11 cellular contexts compared by ENCODE assay signal in the genomic region with DNA sequence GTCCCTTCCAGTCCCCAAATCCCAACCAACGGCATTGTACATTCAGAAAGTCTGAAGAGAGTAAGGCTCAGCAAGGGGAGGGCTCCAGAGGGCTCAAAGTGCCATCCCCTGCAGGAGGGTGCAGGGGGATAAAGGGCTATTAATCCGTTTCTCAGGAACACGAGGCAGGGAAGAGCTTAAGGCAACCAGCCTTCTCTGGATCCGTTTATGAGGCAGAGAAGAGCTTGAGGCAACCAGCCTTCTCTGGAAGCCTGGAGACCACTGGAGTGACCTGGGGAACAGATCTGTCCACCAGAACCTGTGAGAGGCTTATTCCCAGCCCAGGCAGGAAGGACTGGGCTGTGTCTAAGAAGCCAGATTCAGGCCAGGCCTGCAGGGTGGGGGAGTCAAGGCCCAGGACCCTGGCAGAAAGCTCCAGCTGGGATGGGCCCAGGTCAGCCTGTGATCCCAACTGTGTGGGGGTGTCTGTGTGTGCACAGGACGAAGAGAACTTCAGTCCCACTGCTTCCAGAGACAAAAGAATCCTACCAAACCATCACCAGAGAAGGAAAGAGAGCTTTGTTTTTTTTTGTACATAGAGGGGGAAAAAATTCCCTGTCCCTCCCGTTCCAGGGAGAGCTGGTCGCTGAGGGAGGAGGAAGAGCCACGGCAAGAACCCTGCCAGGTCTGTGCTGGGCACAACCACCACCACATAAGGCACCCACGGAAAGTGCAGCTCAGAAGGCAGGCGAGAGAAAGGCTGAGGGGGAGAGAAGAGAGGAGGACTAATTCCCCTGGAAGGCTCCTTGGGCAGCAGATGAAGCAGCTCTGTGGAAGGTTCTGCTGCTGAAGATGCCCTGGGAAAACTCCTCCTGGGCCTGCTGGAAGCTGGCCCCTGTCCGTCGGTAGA. TPM values are rescaled to one million over a fixed set of nuclear protein-coding genes. Genes with fewer than 3 reads are reported as not detected.
DNase-seq lines count a peak whose midpoint lies in the region; FAIRE-seq and TF ChIP-seq lines count a peak whose summit lies in the region.
"Had no signal": no experiment of that assay in that cellular context is flagged by ENCODE, and none has a peak within 500 bp of the region (broad histone marks: within the 10 kb centered on the region; RNA-seq: fewer than 3 reads in every experiment).

No MANE protein-coding gene starts in this region.

- no peaks in the 10 kb centered on the region for H3K9me2 ChIP-seq in OCI-LY1 (ENCODE audit: low read depth, low read length)

- WGBS in sigmoid colon, 2 donors: 70 to 71% methylated on average over 12 of the region's 12 CpGs

- TF ChIP-seq POLR2A in sigmoid colon (IDR thresholded peaks at IDR 0.05): no peak

- no peaks in the 10 kb centered on the region for H3K27me3 ChIP-seq in OCI-LY1 (ENCODE audit: insufficient read depth, low read length)
- H3K27me3 ChIP-seq in effector memory CD4-positive, alpha-beta T cell (replicated peaks; ENCODE audit: control insufficient read depth, insufficient read depth, low read length, poor library complexity, severe bottlenecking): no peaks in the 10 kb centered on the region
- no peaks in the 10 kb centered on the region for H3K27me3 ChIP-seq in sigmoid colon
- H3K27me3 ChIP-seq in SJCRH30: no peaks in the 10 kb centered on the region

- peak overlapping the region; percentile 5; the same call in 1 of the 2 replicates for H3K9ac ChIP-seq in OCI-LY1 (ENCODE audit: low read length)

- H3K9me3 ChIP-seq in OCI-LY1 (ENCODE audit: low read length) (no peaks in the 10 kb centered on the region), sigmoid colon (no peaks in the 10 kb centered on the region), SJCRH30 (replicated peaks) (no peaks in the 10 kb centered on the region)
- H3K9me3 ChIP-seq in effector memory CD4-positive, alpha-beta T cell (ENCODE audit: control insufficient read depth, low read length): no peaks in the 10 kb centered on the region

- H3K36me3 ChIP-seq in OCI-LY1 (ENCODE audit: insufficient read depth, low read length): peaks cover 33% of the 10 kb centered on the region
- H3K36me3 ChIP-seq in effector memory CD4-positive, alpha-beta T cell (ENCODE audit: control insufficient read depth, insufficient read depth, low read length): peaks cover 29% of the 10 kb centered on the region
- H3K36me3 ChIP-seq in sigmoid colon: peaks cover 0 to 62% (median 25%) of the 10 kb centered on the region in 4 donors
- H3K36me3 ChIP-seq in SJCRH30: peaks cover 9% of the 10 kb centered on the region; the same call in 1 of the 2 replicates

- H3K79me2 ChIP-seq in OCI-LY1 (ENCODE audit: insufficient read depth, low read length): no peaks in the 10 kb centered on the region

- no peak overlapping the region; the same call in 1 of the 2 replicates for H3K4me2 ChIP-seq in OCI-LY1 (ENCODE audit: low read length)

- no peaks in the 10 kb centered on the region for H4K20me1 ChIP-seq in OCI-LY1 (ENCODE audit: insufficient read depth, low read length)

- H2AFZ ChIP-seq in OCI-LY1 (ENCODE audit: low read length): no peak overlapping the region

- peaks cover 51% of the 10 kb centered on the region for H3K4me1 ChIP-seq in OCI-LY1 (ENCODE audit: insufficient read depth, low read length, severe bottlenecking)
- H3K4me1 ChIP-seq in effector memory CD4-positive, alpha-beta T cell (ENCODE audit: control insufficient read depth, insufficient read depth, low read length, poor library complexity, severe bottlenecking): peaks cover 38% of the 10 kb centered on the region
- peaks cover 0 to 32% (median 23%) of the 10 kb centered on the region in 4 donors for H3K4me1 ChIP-seq in sigmoid colon
- peaks cover 5% of the 10 kb centered on the region; the same call in 1 of the 2 replicates for H3K4me1 ChIP-seq in SJCRH30

- TF ChIP-seq CTCF in D721Med (IDR thresholded peaks at IDR 0.05; ENCODE audit: insufficient read depth, missing control alignments): no peak
- peak; percentile 37; the same call in 1 of the 2 replicates for TF ChIP-seq CTCF in OCI-LY1 (IDR thresholded peaks at IDR 0.05; ENCODE audit: low read length)
- no peak for TF ChIP-seq CTCF in sigmoid colon (IDR thresholded peaks at IDR 0.05)

- intact Hi-C loops in sigmoid colon (cut with DNase I): loop anchor here (5.0 kb wide), 2 partner anchors 98 to 113 kb away; a partner anchor contains a TSS

- H3K4me3 ChIP-seq in OCI-LY1 (ENCODE audit: low read depth, low read length, poor library complexity, severe bottlenecking): no peak overlapping the region
- H3K4me3 ChIP-seq in effector memory CD4-positive, alpha-beta T cell (ENCODE audit: insufficient read depth, low read depth, low read length, poor library complexity, severe bottlenecking): no peak overlapping the region
- H3K4me3 ChIP-seq in sigmoid colon: no peak overlapping the region
- no peak overlapping the region for H3K4me3 ChIP-seq in SJCRH30

- no peak for TF ChIP-seq EP300 in sigmoid colon (IDR thresholded peaks at IDR 0.05)

- DNase-seq in D721Med (ENCODE audit: insufficient read length, low spot score) (peak; percentile 85), sigmoid colon (no peak), DMS 273 treated with DMSO at 0.1 percent for 48 hours (lab: John Stamatoyannopoulos, UW) (no peak), GM19239 (ENCODE audit: insufficient read length, low spot score) (no peak), SJCRH30 (no peak), COLO668 (lab: John Stamatoyannopoulos, UW; ENCODE audit: unreplicated experiment) (no peak)
- DNase-seq in effector memory CD4-positive, alpha-beta T cell: no peak

- no peak for FAIRE-seq in D721Med (lab: Jason Lieb, UNC)
- no peak for FAIRE-seq in GM19239 (lab: Jason Lieb, UNC)
- FAIRE-seq: urothelium cell line had no signal

- no peaks in the 10 kb centered on the region for H3F3A ChIP-seq in OCI-LY1 (ENCODE audit: insufficient read depth, low read length)

- peak overlapping the region; percentile 67 for H3K27ac ChIP-seq in OCI-LY1 (ENCODE audit: low read depth, low read length, poor library complexity, severe bottlenecking)
- peak overlapping the region; percentile 73 for H3K27ac ChIP-seq in effector memory CD4-positive, alpha-beta T cell (ENCODE audit: insufficient read depth, low read length, poor library complexity, severe bottlenecking)
- peak overlapping the region; percentile 23 to 88 (median 85) for H3K27ac ChIP-seq in sigmoid colon
- H3K27ac ChIP-seq in SJCRH30: no peak overlapping the region

RNA-seq across cellular contexts. Expression of a gene that starts 1.6 kb away (rescaled TPM):
- total RNA-seq in sigmoid colon: 10 to 100 TPM; 21.1 to 46.8 (median 30.6) TPM
- polyA plus RNA-seq in sigmoid colon: 10 to 100 TPM; 46.9 to 48.6 (median 48.4) TPM
- total RNA-seq in SJCRH30 (2014; rRNA removed; shearing (Covaris generic)): 27.1 and 28.3 TPM in 2 replicates

RNA-seq across cellular contexts. Expression of a gene that starts 18.1 kb away (rescaled TPM):
- under 1 TPM in 1 of 4 donors, not detected in 3; 0.41 TPM for total RNA-seq in sigmoid colon
- polyA plus RNA-seq in sigmoid colon: under 1 TPM in 1 of 3 donors, not detected in 2; 0.28 TPM
- not detected in 2 replicates for total RNA-seq in SJCRH30 (2014; rRNA removed; shearing (Covaris generic))
- total RNA-seq: kidney epithelial cell, LHCN-M2 had no signal

RNA-seq across cellular contexts. Expression of a gene that starts 28.6 kb away (rescaled TPM):
- total RNA-seq in sigmoid colon: 10 to 100 TPM; 27.8 to 37.8 (median 36.2) TPM
- 100 to 1,000 TPM in 1 of 3 donors, 10 to 100 TPM in 2; 28.7 to 131 (median 33.0) TPM for polyA plus RNA-seq in sigmoid colon
- total RNA-seq in SJCRH30 (2014; rRNA removed; shearing (Covaris generic)): 25.8 and 29.2 TPM in 2 replicates

RNA-seq across cellular contexts. Expression of a gene that starts 31.9 kb away (rescaled TPM):
- total RNA-seq in sigmoid colon: 1 to 10 TPM in 1 of 4 donors, not detected in 3; 1.8 TPM
- under 1 TPM in 1 of 3 donors, not detected in 2; 0.64 TPM for polyA plus RNA-seq in sigmoid colon
- total RNA-seq in SJCRH30 (2014; rRNA removed; shearing (Covaris generic)): not detected in 2 replicates
- total RNA-seq: kidney epithelial cell had no signal

RNA-seq across cellular contexts. Expression of a gene that starts 45.3 kb away (rescaled TPM):
- total RNA-seq in sigmoid colon: 10 to 100 TPM; 34.9 to 52.0 (median 45.5) TPM
- polyA plus RNA-seq in sigmoid colon: 10 to 100 TPM; 45.6 to 87.4 (median 56.5) TPM
- 24.2 and 25.5 TPM in 2 replicates for total RNA-seq in SJCRH30 (2014; rRNA removed; shearing (Covaris generic))
